Comparison of ENCODE assay signal across 9 cellular contexts in genomic region chr10:77636286-77636966, GRCh38. TPM values are rescaled to one million over a fixed set of nuclear protein-coding genes. Genes with fewer than 3 reads are reported as not detected.
DNase-seq lines count a peak whose midpoint lies in the region; ATAC-seq, FAIRE-seq and TF ChIP-seq lines count a peak whose summit lies in the region.
"Had no signal": no experiment of that assay in that cellular context is flagged by ENCODE, and none has a peak within 500 bp of the region (broad histone marks: within the 10 kb centered on the region; RNA-seq: fewer than 3 reads in every experiment).

No MANE protein-coding gene starts in this region.

- ATAC-seq in A549 (no peak; a peak in 1 of 6 replicates), naive B cell (ENCODE audit: low read depth in 2 of 2) (peak in 1 of 2 donors; percentile 14), HG02610 (IDR thresholded peaks at IDR 0.05; ENCODE audit: unreplicated experiment) (no peak), HG02970 (IDR thresholded peaks at IDR 0.05; ENCODE audit: low FRiP score, unreplicated experiment) (no peak)

- H3K4me1 ChIP-seq in A549, result peaks cover 25% of the 10 kb centered on the region; the same call in 2 of the 3 replicates
- peaks cover 20% of the 10 kb centered on the region for H3K4me1 ChIP-seq in HUES64 (ENCODE audit: insufficient read depth, low read length)

- FAIRE-seq in A549 (lab: Jason Lieb, UNC), result no peak
- FAIRE-seq: G401.6 had no signal

- H3K27ac ChIP-seq in A549, result peak overlapping the region; percentile 83 to 89
- H3K27ac ChIP-seq in HUES64 (ENCODE audit: low read depth, low read length), result no peak overlapping the region
- H3K27ac ChIP-seq in dorsolateral prefrontal cortex, result peak overlapping the region in 57 of 59 donors; percentile 39 to 95 (median 83)

- POLR2A ChIA-PET in A549 (lab: Yijun Ruan, JAX), result no interaction called here

- no peak for DNase-seq in A549 (ENCODE audit: low read depth in 1 of 2, low spot score in 1 of 2)
- peak in 4 of 10 donors; percentile 41 to 77 (median 52) for DNase-seq in dorsolateral prefrontal cortex
- no peak for DNase-seq in naive B cell
- DNase-seq in GM19240 (ENCODE audit: insufficient read length, low spot score), result no peak
- no peak for DNase-seq in DMS53 treated with DMSO at 0.1 percent for 48 hours (lab: John Stamatoyannopoulos, UW; ENCODE audit: unreplicated experiment)

- TF ChIP-seq CTCF in A549 (IDR thresholded peaks at IDR 0.05) (no peak), dorsolateral prefrontal cortex (IDR thresholded peaks at IDR 0.05 in 54 of 56, conservative IDR thresholded peaks at IDR 0.05 in 2 of 56; ENCODE audit: low read depth in 1 of 56, partially characterized antibody in 56 of 56) (no peak)

- H3K27me3 Mint-ChIP-seq in naive B cell, result peaks cover 63 to 87% (median 83%) of the 10 kb centered on the region in 3 donors

- no peak overlapping the region for H3K27ac Mint-ChIP-seq in naive B cell

- H3K9me3 ChIP-seq in A549 (no peaks in the 10 kb centered on the region), HUES64 (ENCODE audit: insufficient read depth, low read depth, low read length) (no peaks in the 10 kb centered on the region)

- TF ChIP-seq RAD21 in A549 (conservative IDR thresholded peaks at IDR 0.05 in 1 of 2, IDR thresholded peaks at IDR 0.05 in 1 of 2), result no peak

- H3K36me3 ChIP-seq in HUES64 (ENCODE audit: insufficient read depth, low read length), result no peaks in the 10 kb centered on the region

- 82% methylated on average over 36 of the region's 41 CpGs for WGBS in A549 (ENCODE audit: missing lambda C conversion rate)
- 3% methylated on average over 41 of the region's 41 CpGs for WGBS in HUES64

- 0 out of 2 replicates have a peak overlapping the region, but pooled peaks have one; percentile 34 for H3K9ac ChIP-seq in HUES64 (ENCODE audit: low read depth, low read length)

- peak overlapping the region; percentile 98 for H3K4me2 ChIP-seq in A549

- TF ChIP-seq POLR2A in A549 (IDR thresholded peaks at IDR 0.05; ENCODE audit: low read length), result no peak

- CTCF ChIA-PET in A549 (lab: Yijun Ruan, JAX), result interaction anchor here (0.7 to 27.7 kb wide), 7 partner anchors 11 to 467 kb away, joined by 3 to 627 read pairs (median 3); no protein-coding TSS in a partner anchor

- H3K4me3 ChIP-seq in A549, result peak overlapping the region; percentile 90
- peak overlapping the region; percentile 81 for H3K4me3 ChIP-seq in HUES64 (ENCODE audit: low read length)
- peak overlapping the region; percentile 45 to 83 (median 71) for H3K4me3 ChIP-seq in dorsolateral prefrontal cortex

- H3K27me3 ChIP-seq in HUES64 (ENCODE audit: insufficient read depth, low read length) (peaks cover 77% of the 10 kb centered on the region), dorsolateral prefrontal cortex (peaks cover 0 to 35% (median 6%) of the 10 kb centered on the region in 45 donors)

- H3K36me3 Mint-ChIP-seq in naive B cell, result peaks cover 0 to 7% of the 10 kb centered on the region in 2 donors

- peak overlapping the region; percentile 63 to 91 (median 79) for H3K4me3 Mint-ChIP-seq in naive B cell

- peaks cover 16 to 18% (median 17%) of the 10 kb centered on the region in 3 donors for H3K4me1 Mint-ChIP-seq in naive B cell

- no peak for TF ChIP-seq EP300 in A549 (IDR thresholded peaks at IDR 0.05)

- H3K9me3 Mint-ChIP-seq in naive B cell, result no peaks in the 10 kb centered on the region

- intact Hi-C loops in dorsolateral prefrontal cortex (cut with DNase I), result loop anchor here (5.0 to 10.0 kb wide), 2 partner anchors 124 to 142 kb away; no protein-coding TSS in a partner anchor

TF ChIP-seq in A549, 52 proteins besides CTCF, POLR2A, EP300 and RAD21:
- no peak for TF ChIP-seq TFCP2L1 (CRISPR knock-in tag; IDR thresholded peaks at IDR 0.05)
- no peak for TF ChIP-seq TP53 (CRISPR knock-in tag; IDR thresholded peaks at IDR 0.05)
TF ChIP-seq in A549: peak in this region for 0.

RNA-seq across cellular contexts. Expression of gene KCNMA1, which starts 1.2 kb away (rescaled TPM):
- 14.9 and 16.2 TPM in 2 replicates for polyA plus RNA-seq in A549 (2011; rRNA removed)
- 36.9 and 42.2 TPM in 2 replicates for polyA plus RNA-seq in A549 (2012; cell fraction: cytosol; rRNA removed)
- 50.8 and 52.5 TPM in 2 replicates for polyA plus RNA-seq in A549 (2012; cell fraction: nucleus; rRNA removed)
- polyA plus RNA-seq in A549 (2017; fragmentation: RNase III; extraction: RNeasy Plus Mini Kit Qiagen cat#74134 plus additional on column Dnase treatment), result 30.6 to 36.7 TPM (median 34.2 TPM) in 3 replicates
- 29.5 and 33.5 TPM in 2 replicates for polyA minus RNA-seq in A549 (2011; rRNA and poly(A)+ RNA removed)
- 2.4 TPM for polyA plus RNA-seq in HUES64 (2013, experiment 1 of 2)
- polyA plus RNA-seq in HUES64 (2013, experiment 2 of 2), result 2.0 TPM
- 100 to 1,000 TPM; 110 to 286 (median 217) TPM for total RNA-seq in dorsolateral prefrontal cortex
- polyA plus RNA-seq in naive B cell (ENCODE audit: low read depth in 6 of 6), result not detected

Comparison
In these comparisons a context has a peak if more than half of its experiments do, and no peak if none do; other contexts are left out.
1. RNA of gene KCNMA1, which starts 1.2 kb away (polyA plus RNA-seq): 14.9 to 52.5 TPM in A549; not detected in naive B cell; every median in the first group is over 10 times any median in the second.
2. Peak in every context shown above with its lines, with median percentiles within 50 percentile points of each other: H3K4me3 ChIP-seq.